In genomic region chr13:24128112-24128511, GRCh38 we compare ENCODE assay signal across 17 cellular contexts. TPM values are rescaled to one million over a fixed set of nuclear protein-coding genes. Genes with fewer than 3 reads are reported as not detected.
A peak's percentile ranks its signal among the peaks of the same experiment; 100 is the strongest.
DNase-seq lines count a peak whose midpoint lies in the region; ATAC-seq and TF ChIP-seq lines count a peak whose summit lies in the region.
"Had no signal": no experiment of that assay in that cellular context is flagged by ENCODE, and none has a peak within 500 bp of the region (broad histone marks: within the 10 kb centered on the region; RNA-seq: fewer than 3 reads in every experiment).

No MANE protein-coding gene starts in this region.

- H3K9me2 ChIP-seq in HCT116 (ENCODE audit: insufficient read depth) (no peaks in the 10 kb centered on the region), PC-9 (ENCODE audit: insufficient read depth) (no peaks in the 10 kb centered on the region), OCI-LY7 (ENCODE audit: insufficient read depth, low read length) (no peaks in the 10 kb centered on the region)

- H3F3A ChIP-seq in PC-9 (ENCODE audit: insufficient read depth, low read depth) = peaks cover 25% of the 10 kb centered on the region

- POLR2A ChIA-PET in HCT116 (lab: Charles Lee) (no interaction called here), PC-9 (lab: Charles Lee; ENCODE audit: unreplicated experiment) (no interaction called here), OCI-LY7 (lab: Charles Lee) (no interaction called here)

- RAD21 ChIA-PET in HCT116 (lab: Charles Lee; ENCODE audit: low non-redundant PET in 1 of 2, low total read pairs in 2 of 2, uncharacterized antibody in 2 of 2, unreplicated experiment in 2 of 2) = no interaction called here

- H3K9me3 ChIP-seq in HCT116 (ENCODE audit: control insufficient read depth in 1 of 2, insufficient read depth in 1 of 2, low read depth in 1 of 2, low read length in 2 of 2) (peaks cover 0 to 6% of the 10 kb centered on the region in 2 experiments; a peak in 1 of 4 replicates), PC-9 (ENCODE audit: insufficient read depth, low read depth) (no peaks in the 10 kb centered on the region; the same call in 1 of the 2 replicates), OCI-LY7 (ENCODE audit: low read length) (0 out of 2 replicates have a peak, but pooled peaks cover 8% of the 10 kb centered on the region), spleen (peaks cover 0 to 13% (median 9%) of the 10 kb centered on the region in 8 donors)

- intact Hi-C loops in HCT116 (cut with micrococcal nuclease) = no loop called here
- intact Hi-C loops in PC-9 (cut with micrococcal nuclease; ENCODE audit: unreplicated experiment) = no loop called here
- intact Hi-C loops in OCI-LY7 (cut with micrococcal nuclease; ENCODE audit: unreplicated experiment) = no loop called here
- intact Hi-C loops in spleen (cut with DNase I; ENCODE audit: low total_unique reads) = no loop called here

- H2AFZ ChIP-seq in HCT116 (ENCODE audit: low read depth, low read length, poor library complexity, severe bottlenecking) (no peak overlapping the region), PC-9 (no peak overlapping the region), OCI-LY7 (ENCODE audit: low read length) (no peak overlapping the region)

- TF ChIP-seq CTCF in HCT116 (IDR thresholded peaks at IDR 0.05 in 2 of 3, conservative IDR thresholded peaks at IDR 0.05 in 1 of 3; ENCODE audit: borderline replicate concordance in 1 of 3, insufficient read depth in 1 of 3, low read depth in 2 of 3, low read length in 2 of 3) = no peak
- no peak for TF ChIP-seq CTCF in PC-9 (conservative IDR thresholded peaks at IDR 0.05)
- TF ChIP-seq CTCF in OCI-LY7 (conservative IDR thresholded peaks at IDR 0.05; ENCODE audit: low read length) = no peak
- TF ChIP-seq CTCF in spleen (IDR thresholded peaks at IDR 0.05 in 8 of 11, conservative IDR thresholded peaks at IDR 0.05 in 3 of 11) = no peak

- TF ChIP-seq POLR2A in HCT116 (IDR thresholded peaks at IDR 0.05; ENCODE audit: borderline replicate concordance, extremely low read depth, insufficient read depth, insufficient read length) = no peak
- TF ChIP-seq POLR2A in spleen (IDR thresholded peaks at IDR 0.05) = no peak

- ATAC-seq in HCT116 (no peak), left lobe of liver (peak; percentile 52)

- H4K20me1 ChIP-seq in HCT116 (ENCODE audit: insufficient read depth) (no peaks in the 10 kb centered on the region), PC-9 (ENCODE audit: insufficient read depth) (no peaks in the 10 kb centered on the region), OCI-LY7 (ENCODE audit: insufficient read depth, low read length) (no peaks in the 10 kb centered on the region)
- H4K20me1 ChIP-seq: BLaER1 treated with 17β-estradiol and CSF1 and Interleukin-3, amounts not matched to agents 10 nM and 100 nM had no signal

- H3K36me3 ChIP-seq in HCT116 (ENCODE audit: control insufficient read depth in 1 of 2, insufficient read depth in 2 of 2, low read length in 2 of 2) (no peaks in the 10 kb centered on the region), PC-9 (ENCODE audit: low read depth) (no peaks in the 10 kb centered on the region), OCI-LY7 (ENCODE audit: insufficient read depth, low read length) (no peaks in the 10 kb centered on the region), spleen (no peaks in the 10 kb centered on the region)
- H3K36me3 ChIP-seq: BLaER1 treated with 17β-estradiol and CSF1 and Interleukin-3, amounts not matched to agents 10 nM and 100 nM had no signal

- peak overlapping the region; percentile 69; the same call in 1 of the 2 replicates for H3K4me2 ChIP-seq in HCT116 (ENCODE audit: low read length)
- peak overlapping the region; percentile 65 for H3K4me2 ChIP-seq in PC-9
- no peak overlapping the region for H3K4me2 ChIP-seq in OCI-LY7 (ENCODE audit: low read length)
- H3K4me2 ChIP-seq: BLaER1 treated with 17β-estradiol and CSF1 and Interleukin-3, amounts not matched to agents 10 nM and 100 nM had no signal

- DNase-seq in DMS53 (lab: John Stamatoyannopoulos, UW) (peak; percentile 63), DMS53 treated with DMSO at 0.1 percent for 48 hours (lab: John Stamatoyannopoulos, UW; ENCODE audit: unreplicated experiment) (no peak), HCT116 (ENCODE audit: low read depth, low spot score) (no peak), PC-9 (peak in 1 of 2 experiments; percentile 64), left lobe of liver (ENCODE audit: low spot score) (no peak), OCI-LY7 (ENCODE audit: low spot score) (no peak), spleen (no peak), GM03348 (ENCODE audit: low spot score) (no peak)
- DNase-seq: 8988T; CD8-positive, alpha-beta memory T cell; COR-L47; DMS 273 treated with DMSO at 0.1 percent for 48 hours; DMS79; GDM1; GOT3; H9 had no signal

- peaks cover 9 to 22% of the 10 kb centered on the region in 2 experiments for H3K4me1 ChIP-seq in HCT116 (ENCODE audit: control insufficient read depth in 1 of 2, insufficient read depth in 2 of 2, low read length in 2 of 2)
- H3K4me1 ChIP-seq in PC-9 (replicated peaks; ENCODE audit: insufficient read depth) = peaks cover 50% of the 10 kb centered on the region
- H3K4me1 ChIP-seq in OCI-LY7 (ENCODE audit: insufficient read depth, low read length, poor library complexity, severe bottlenecking) = peaks cover 4% of the 10 kb centered on the region
- H3K4me1 ChIP-seq in spleen = peaks cover 5 to 28% (median 18%) of the 10 kb centered on the region in 6 donors

- H3K27ac ChIP-seq in HCT116 (ENCODE audit: low read depth, low read length) (no peak overlapping the region), PC-9 (peak overlapping the region; percentile 87), OCI-LY7 (ENCODE audit: low read depth, low read length, poor library complexity, severe bottlenecking) (no peak overlapping the region), spleen (no peak overlapping the region)
- H3K27ac ChIP-seq: BLaER1 treated with 17β-estradiol and CSF1 and Interleukin-3, amounts not matched to agents 10 nM and 100 nM had no signal

- H3K79me2 ChIP-seq in HCT116 (ENCODE audit: insufficient read depth, low read length) (no peaks in the 10 kb centered on the region), PC-9 (ENCODE audit: low read depth) (no peaks in the 10 kb centered on the region), OCI-LY7 (ENCODE audit: insufficient read depth, low read depth, low read length) (no peaks in the 10 kb centered on the region)

- WGBS in spleen, 5 donors = 86 to 91% (median 88%) methylated on average over 5 of the region's 5 CpGs

- H3K4me3 ChIP-seq in HCT116 (replicated peaks in 1 of 2; ENCODE audit: low read depth in 1 of 2, low read length in 2 of 2) = no peak overlapping the region
- H3K4me3 ChIP-seq in PC-9 = peak overlapping the region; percentile 18; the same call in 1 of the 2 replicates
- H3K4me3 ChIP-seq in OCI-LY7 (ENCODE audit: low read depth, low read length, poor library complexity, severe bottlenecking) = no peak overlapping the region
- H3K4me3 ChIP-seq in spleen = no peak overlapping the region
- H3K4me3 ChIP-seq: BLaER1 treated with 17β-estradiol and CSF1 and Interleukin-3, amounts not matched to agents 10 nM and 100 nM had no signal

- H3K9ac ChIP-seq in HCT116 (ENCODE audit: low read length) = no peak overlapping the region
- H3K9ac ChIP-seq: BLaER1 treated with 17β-estradiol and CSF1 and Interleukin-3, amounts not matched to agents 10 nM and 100 nM had no signal

- H3K27me3 ChIP-seq in HCT116 (ENCODE audit: insufficient read depth, low read length) (no peaks in the 10 kb centered on the region), PC-9 (ENCODE audit: insufficient read depth, low read depth) (no peaks in the 10 kb centered on the region), spleen (replicated peaks in 1 of 7) (peaks cover 0 to 13% (median 0%) of the 10 kb centered on the region in 7 donors)
- H3K27me3 ChIP-seq: BLaER1 treated with 17β-estradiol and CSF1 and Interleukin-3, amounts not matched to agents 10 nM and 100 nM had no signal

- no peak for TF ChIP-seq RAD21 in HCT116 (IDR thresholded peaks at IDR 0.05; ENCODE audit: low read depth)

- CTCF ChIA-PET in HCT116 (lab: Charles Lee) (no interaction called here), PC-9 (lab: Charles Lee) (no interaction called here), OCI-LY7 (lab: Charles Lee; ENCODE audit: unreplicated experiment) (no interaction called here)

- no TSS peak for BruUV-seq in HCT116 (replicated peaks; lab: Mats Ljungman, UMichigan)
- BruUV-seq in PC-9 (replicated peaks; lab: Mats Ljungman, UMichigan) = no TSS peak
- no TSS peak for BruUV-seq in OCI-LY7 (replicated peaks; lab: Mats Ljungman, UMichigan)

TF ChIP-seq in HCT116, 20 proteins besides CTCF, POLR2A, EP300 and RAD21:
- TF ChIP-seq CEBPB (IDR thresholded peaks at IDR 0.05; ENCODE audit: low read depth) (no peak), EZH2phosphoT487 (IDR thresholded peaks at IDR 0.05; ENCODE audit: borderline replicate concordance) (no peak), CBX3 (IDR thresholded peaks at IDR 0.05; ENCODE audit: low read depth) (no peak), ZNF274 (IDR thresholded peaks at IDR 0.05; ENCODE audit: low read depth, low read length) (no peak), POLR2AphosphoS5 (IDR thresholded peaks at IDR 0.05; ENCODE audit: low read depth, low read length) (no peak), MAX (IDR thresholded peaks at IDR 0.05) (no peak), EGR1 (IDR thresholded peaks at IDR 0.05; ENCODE audit: low read depth) (no peak)
- TF ChIP-seq, protein P1, sequence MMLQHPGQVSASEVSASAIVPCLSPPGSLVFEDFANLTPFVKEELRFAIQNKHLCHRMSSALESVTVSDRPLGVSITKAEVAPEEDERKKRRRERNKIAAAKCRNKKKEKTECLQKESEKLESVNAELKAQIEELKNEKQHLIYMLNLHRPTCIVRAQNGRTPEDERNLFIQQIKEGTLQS (IDR thresholded peaks at IDR 0.05) = no peak

RNA-seq across cellular contexts. Expression of gene SPATA13, which starts 32.4 kb away (rescaled TPM):
- total RNA-seq in HCT116 (2021; ENCODE audit: unreplicated experiment) (21.4 TPM), PC-9 (2021) (28.7 and 33.0 TPM in 2 replicates), left lobe of liver (24.7 TPM), OCI-LY7 (2022) (32.0 and 32.4 TPM in 2 replicates), spleen (100 to 1,000 TPM; 101 to 185 (median 137) TPM)
- polyA plus RNA-seq in HCT116 (2012) = 7.3 and 8.0 TPM in 2 replicates
- total RNA-seq in OCI-LY7 (2014; rRNA removed; shearing (Covaris generic)) = 3.8 and 6.6 TPM in 2 replicates
- 10 to 100 TPM; 12.0 to 47.1 (median 28.8) TPM for polyA plus RNA-seq in spleen
